Comparison of ENCODE assay signal across 16 cellular contexts in the genomic region with DNA sequence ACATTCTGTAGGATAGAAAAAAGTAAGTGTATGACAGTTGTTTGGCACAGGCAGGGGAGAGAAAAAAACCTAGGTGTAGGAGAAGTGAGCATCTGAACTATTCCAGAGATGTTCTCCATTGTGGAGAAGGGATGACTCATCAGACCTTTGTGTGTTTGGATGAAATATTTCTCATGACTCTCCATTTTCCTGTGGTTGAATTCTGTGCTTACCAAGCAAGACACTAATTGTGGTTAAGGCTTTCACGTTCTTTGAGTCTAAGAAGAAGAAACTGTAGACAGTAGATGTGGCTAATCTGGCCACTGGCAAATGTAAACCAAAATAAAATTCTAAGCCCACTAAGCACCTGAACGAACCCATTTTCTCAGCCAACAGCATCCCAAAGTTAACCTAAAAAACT.
DNase-seq lines count a peak whose midpoint lies in the region; ATAC-seq, FAIRE-seq and TF ChIP-seq lines count a peak whose summit lies in the region.
"Had no signal": no experiment of that assay in that cellular context is flagged by ENCODE, and none has a peak within 500 bp of the region (broad histone marks: within the 10 kb centered on the region; RNA-seq: fewer than 3 reads in every experiment).

No MANE protein-coding gene starts in this region.

- no peak for TF ChIP-seq CTCF in AG09309 (IDR thresholded peaks at IDR 0.05; ENCODE audit: control insufficient read depth, insufficient read depth, low read depth, low read length, missing control alignments)
- TF ChIP-seq CTCF in HFFc6 (IDR thresholded peaks at IDR 0.05): no peak
- TF ChIP-seq CTCF in astrocyte (IDR thresholded peaks at IDR 0.05; ENCODE audit: insufficient read depth, low read depth, low read length): no peak
- no peak for TF ChIP-seq CTCF in lower lobe of right lung (IDR thresholded peaks at IDR 0.05)

- FAIRE-seq in astrocyte (lab: Jason Lieb, UNC): peak; percentile 75
- FAIRE-seq: colon had no signal

- H2AFZ ChIP-seq in astrocyte (ENCODE audit: low read depth, low read length): no peak overlapping the region
- H2AFZ ChIP-seq: PC-9 had no signal

- H3K4me3 ChIP-seq in AG09309 (ENCODE audit: control insufficient read depth, low read depth, low read length): no peak overlapping the region
- H3K4me3 ChIP-seq in astrocyte (ENCODE audit: insufficient read depth, low read depth, low read length): no peak overlapping the region
- H3K4me3 ChIP-seq in lower lobe of right lung: no peak overlapping the region
- H3K4me3 ChIP-seq: PC-9 had no signal

- no peaks in the 10 kb centered on the region for H4K20me1 ChIP-seq in astrocyte (ENCODE audit: insufficient read depth, low read length)

- H3K27me3 ChIP-seq in astrocyte (ENCODE audit: insufficient read depth, low read length): no peaks in the 10 kb centered on the region
- no peaks in the 10 kb centered on the region for H3K27me3 ChIP-seq in lower lobe of right lung (ENCODE audit: low read depth)

- H3K4me3 Mint-ChIP-seq in HFFc6: no peak overlapping the region
- H3K4me3 Mint-ChIP-seq in astrocyte (ENCODE audit: unreplicated experiment): no peak overlapping the region
- H3K4me3 Mint-ChIP-seq: activated CD8-positive, alpha-beta T cell treated with anti-CD3 and anti-CD28 coated beads for 36 hours; stimulated activated naive CD8-positive, alpha-beta T cell treated with anti-CD3 and anti-CD28 coated beads, Interleukin-15, Interleukin-2, amounts not matched to agents 100 ng/mL and 50 ng/mL, for 24 hours had no signal

- H3K27ac Mint-ChIP-seq in HFFc6 (no peak overlapping the region), astrocyte (ENCODE audit: unreplicated experiment) (peak overlapping the region; percentile 79)
- H3K27ac Mint-ChIP-seq: activated CD8-positive, alpha-beta T cell treated with anti-CD3 and anti-CD28 coated beads for 36 hours; stimulated activated naive CD8-positive, alpha-beta T cell treated with anti-CD3 and anti-CD28 coated beads, Interleukin-15, Interleukin-2, amounts not matched to agents 100 ng/mL and 50 ng/mL, for 24 hours had no signal

- no peaks in the 10 kb centered on the region for H3K79me2 ChIP-seq in astrocyte (ENCODE audit: insufficient read depth, low read length)

- H3K4me1 ChIP-seq in astrocyte (ENCODE audit: insufficient read depth, low read length) (no peaks in the 10 kb centered on the region), lower lobe of right lung (no peaks in the 10 kb centered on the region)

- H3K27me3 Mint-ChIP-seq in HFFc6 (ENCODE audit: insufficient read depth) (peaks cover 3% of the 10 kb centered on the region), astrocyte (ENCODE audit: low read depth, unreplicated experiment) (no peaks in the 10 kb centered on the region)

- ATAC-seq in lower lobe of right lung (no peak), GM18858 (IDR thresholded peaks at IDR 0.05; ENCODE audit: unreplicated experiment) (no peak)
- no peak for ATAC-seq in activated CD4-positive, CD25-positive, alpha-beta regulatory T cell treated with anti-CD3 and anti-CD28 coated beads, Interleukin-2, amount 50 U/mL, for 24 hours
- ATAC-seq: activated CD8-positive, alpha-beta T cell treated with anti-CD3 and anti-CD28 coated beads for 36 hours; SK-N-SH treated with all-trans-retinoic acid at 6 μM for 48 hours had no signal

- H3K36me3 ChIP-seq in astrocyte (ENCODE audit: insufficient read depth, low read length) (no peaks in the 10 kb centered on the region), lower lobe of right lung (no peaks in the 10 kb centered on the region)

- H3K36me3 Mint-ChIP-seq in HFFc6 (ENCODE audit: low read depth) (no peaks in the 10 kb centered on the region), astrocyte (ENCODE audit: low read depth, unreplicated experiment) (no peaks in the 10 kb centered on the region)

- DNase-seq in AG09309 (ENCODE audit: low read depth) (peak; percentile 0), HFFc6 (peak; percentile 55), astrocyte (ENCODE audit: low read depth) (peak; percentile 63), foreskin melanocyte (peak; percentile 31), lower lobe of right lung (no peak), OCI-M2 (lab: John Stamatoyannopoulos, UW; ENCODE audit: unreplicated experiment) (no peak)
- DNase-seq: activated CD8-positive, alpha-beta T cell treated with anti-CD3 and anti-CD28 coated beads for 36 hours; amniotic stem cell; NCI-H2107; NCI-H526 treated with DMSO at 0.1 percent for 48 hours; PC-9 had no signal

- intact Hi-C loops in lower lobe of right lung (cut with DNase I): no loop called here

- H3K9me3 Mint-ChIP-seq in HFFc6: no peaks in the 10 kb centered on the region; the same call in 1 of the 2 replicates
- H3K9me3 Mint-ChIP-seq in astrocyte (ENCODE audit: unreplicated experiment): peaks cover 2% of the 10 kb centered on the region
- H3K9me3 Mint-ChIP-seq: activated CD8-positive, alpha-beta T cell treated with anti-CD3 and anti-CD28 coated beads for 36 hours; stimulated activated naive CD8-positive, alpha-beta T cell treated with anti-CD3 and anti-CD28 coated beads, Interleukin-15, Interleukin-2, amounts not matched to agents 100 ng/mL and 50 ng/mL, for 24 hours had no signal

- H3K4me1 Mint-ChIP-seq in HFFc6 (ENCODE audit: low read depth) (peaks cover 12% of the 10 kb centered on the region; the same call in 1 of the 2 replicates), astrocyte (ENCODE audit: low read depth, unreplicated experiment) (peaks cover 25% of the 10 kb centered on the region)

- H3K27ac ChIP-seq in astrocyte (ENCODE audit: low read depth, low read length) (no peak overlapping the region), lower lobe of right lung (no peak overlapping the region)
- H3K27ac ChIP-seq: PC-9 had no signal

- no peak overlapping the region for H3K4me2 ChIP-seq in astrocyte (ENCODE audit: low read length)
- H3K4me2 ChIP-seq: PC-9 had no signal

- H3K9me3 ChIP-seq in astrocyte (ENCODE audit: insufficient read depth, low read depth, low read length): no peaks in the 10 kb centered on the region
- H3K9me3 ChIP-seq in lower lobe of right lung: no peaks in the 10 kb centered on the region

- no peak overlapping the region for H3K9ac ChIP-seq in astrocyte (ENCODE audit: low read length)

Comparison
In these comparisons a context has a peak if more than half of its experiments do, and no peak if none do; other contexts are left out.
1. DNase-seq: peak in AG09309 (single experiment), HFFc6 (single experiment), astrocyte (single experiment) and foreskin melanocyte (single experiment); none in lower lobe of right lung (single experiment) and OCI-M2 (single experiment).